ENCODE assay signal across 8 cellular contexts in genomic region chr11:12675951-12676711, GRCh38. TPM values are rescaled to one million over a fixed set of nuclear protein-coding genes. Genes with fewer than 3 reads are reported as not detected.
DNase-seq lines count a peak whose midpoint lies in the region; FAIRE-seq and TF ChIP-seq lines count a peak whose summit lies in the region.

No MANE protein-coding gene starts in this region.

- 5 to 13% methylated on average over 9 to 11 of the region's 11 CpGs for WGBS in transverse colon (ENCODE audit: low coverage in 1 of 2), 2 donors

- H3K27ac Mint-ChIP-seq in activated naive CD4-positive, alpha-beta T cell treated with anti-CD3 and anti-CD28 coated beads, Interleukin-2, amount 10 ng/mL, durations not matched to agents 7 days and 5 days: no peak overlapping the region
- H3K27ac Mint-ChIP-seq in activated T-helper 2 cell treated with anti-CD3 and anti-CD28 coated beads, Interferon-gamma antibody, Interleukin-2, Interleukin-4, amounts not matched to agents 10 μg/mL and 5 μg/mL and 100 μg/mL, durations not matched to agents 14 hours and 24 hours and 36 hours: no peak overlapping the region

- peak overlapping the region; percentile 45 for H3K4me3 Mint-ChIP-seq in activated naive CD4-positive, alpha-beta T cell treated with anti-CD3 and anti-CD28 coated beads, Interleukin-2, amount 10 ng/mL, durations not matched to agents 7 days and 5 days
- peak overlapping the region; percentile 38 for H3K4me3 Mint-ChIP-seq in activated T-helper 2 cell treated with anti-CD3 and anti-CD28 coated beads, Interferon-gamma antibody, Interleukin-2, Interleukin-4, amounts not matched to agents 10 μg/mL and 5 μg/mL and 100 μg/mL, durations not matched to agents 14 hours and 24 hours and 36 hours (ENCODE audit: low read depth)

- no peaks in the 10 kb centered on the region for H3K9me3 Mint-ChIP-seq in activated naive CD4-positive, alpha-beta T cell treated with anti-CD3 and anti-CD28 coated beads, Interleukin-2, amount 10 ng/mL, durations not matched to agents 7 days and 5 days
- H3K9me3 Mint-ChIP-seq in activated T-helper 2 cell treated with anti-CD3 and anti-CD28 coated beads, Interferon-gamma antibody, Interleukin-2, Interleukin-4, amounts not matched to agents 10 μg/mL and 5 μg/mL and 100 μg/mL, durations not matched to agents 14 hours and 24 hours and 36 hours: no peaks in the 10 kb centered on the region

- H3K27ac ChIP-seq in kidney (ENCODE audit: low read depth in 2 of 2, low read length in 2 of 2) (peak overlapping the region; percentile 6 to 47), transverse colon (peak overlapping the region; percentile 96 to 100 (median 98))

- no peak for TF ChIP-seq EP300 in transverse colon (IDR thresholded peaks at IDR 0.05; ENCODE audit: low read depth)

- no peak for TF ChIP-seq POLR2A in transverse colon (IDR thresholded peaks at IDR 0.05)

- peaks cover 78% of the 10 kb centered on the region for H3K27me3 Mint-ChIP-seq in activated naive CD4-positive, alpha-beta T cell treated with anti-CD3 and anti-CD28 coated beads, Interleukin-2, amount 10 ng/mL, durations not matched to agents 7 days and 5 days
- H3K27me3 Mint-ChIP-seq in activated T-helper 2 cell treated with anti-CD3 and anti-CD28 coated beads, Interferon-gamma antibody, Interleukin-2, Interleukin-4, amounts not matched to agents 10 μg/mL and 5 μg/mL and 100 μg/mL, durations not matched to agents 14 hours and 24 hours and 36 hours (ENCODE audit: low read depth): peaks cover 77% of the 10 kb centered on the region

- no peak for FAIRE-seq in kidney (lab: Jason Lieb, UNC)

- H3K27me3 ChIP-seq in transverse colon: no peaks in the 10 kb centered on the region

- H3K36me3 Mint-ChIP-seq in activated naive CD4-positive, alpha-beta T cell treated with anti-CD3 and anti-CD28 coated beads, Interleukin-2, amount 10 ng/mL, durations not matched to agents 7 days and 5 days: peaks cover 3% of the 10 kb centered on the region
- H3K36me3 Mint-ChIP-seq in activated T-helper 2 cell treated with anti-CD3 and anti-CD28 coated beads, Interferon-gamma antibody, Interleukin-2, Interleukin-4, amounts not matched to agents 10 μg/mL and 5 μg/mL and 100 μg/mL, durations not matched to agents 14 hours and 24 hours and 36 hours (ENCODE audit: low read depth): no peaks in the 10 kb centered on the region

- DNase-seq in activated naive CD4-positive, alpha-beta T cell treated with anti-CD3 and anti-CD28 coated beads, Interleukin-2, amount 10 ng/mL, durations not matched to agents 7 days and 5 days: no peak
- no peak for DNase-seq in activated naive CD4-positive, alpha-beta T cell treated with Interleukin-2 at 50 U/mL for 16 hours
- DNase-seq in activated T-helper 2 cell treated with anti-CD3 and anti-CD28 coated beads, Interferon-gamma antibody, Interleukin-2, Interleukin-4, amounts not matched to agents 10 μg/mL and 5 μg/mL and 100 μg/mL, durations not matched to agents 14 hours and 24 hours and 36 hours (ENCODE audit: low spot score): no peak
- DNase-seq in kidney: no peak
- no peak for DNase-seq in transverse colon
- no peak for DNase-seq in SIG-M5 (lab: John Stamatoyannopoulos, UW)
- DNase-seq in T1000 (lab: John Stamatoyannopoulos, UW): no peak
- no peak for DNase-seq in NCI-H2196 treated with DMSO at 0.1 percent for 48 hours (lab: John Stamatoyannopoulos, UW; ENCODE audit: unreplicated experiment)

- H3K4me3 ChIP-seq in kidney (ENCODE audit: low read length in 2 of 2) (peak overlapping the region; percentile 53 to 69), transverse colon (peak overlapping the region; percentile 63 to 97 (median 75))

- H3K36me3 ChIP-seq in kidney (ENCODE audit: control insufficient read depth in 1 of 2, insufficient read depth in 2 of 2, low read length in 2 of 2) (no peaks in the 10 kb centered on the region), transverse colon (no peaks in the 10 kb centered on the region)

- peak overlapping the region; percentile 35 to 83 for H3K9ac ChIP-seq in kidney (ENCODE audit: low read length in 2 of 2)

- H3K4me1 ChIP-seq in kidney (ENCODE audit: control insufficient read depth in 1 of 2, insufficient read depth in 1 of 2, low read depth in 1 of 2, low read length in 2 of 2) (peaks cover 10 to 24% of the 10 kb centered on the region in 2 donors), transverse colon (peaks cover 11 to 55% (median 45%) of the 10 kb centered on the region in 4 donors)

- peaks cover 22% of the 10 kb centered on the region for H3K4me1 Mint-ChIP-seq in activated naive CD4-positive, alpha-beta T cell treated with anti-CD3 and anti-CD28 coated beads, Interleukin-2, amount 10 ng/mL, durations not matched to agents 7 days and 5 days
- peaks cover 9% of the 10 kb centered on the region for H3K4me1 Mint-ChIP-seq in activated T-helper 2 cell treated with anti-CD3 and anti-CD28 coated beads, Interferon-gamma antibody, Interleukin-2, Interleukin-4, amounts not matched to agents 10 μg/mL and 5 μg/mL and 100 μg/mL, durations not matched to agents 14 hours and 24 hours and 36 hours (ENCODE audit: low read depth)

- in situ Hi-C loops in transverse colon (cut with MboI; ENCODE audit: low pct_ligation_motif_present in 1 of 4, low pct_unique_long_range_greater_than_20kb in 1 of 4, low sequenced_read_pairs in 3 of 4): loop anchor here in 3 of 4 donors (10.0 to 25.0 kb wide), 2 partner anchors 209 to 211 kb away; no protein-coding TSS in a partner anchor

- CTCF ChIA-PET in activated naive CD4-positive, alpha-beta T cell treated with anti-CD3 and anti-CD28 coated beads, Interleukin-2, amount 10 ng/mL, durations not matched to agents 7 days and 5 days (lab: Charles Lee): no interaction called here

- TF ChIP-seq CTCF in kidney (IDR thresholded peaks at IDR 0.05; ENCODE audit: borderline replicate concordance, extremely low read depth, insufficient read depth) (no peak), transverse colon (IDR thresholded peaks at IDR 0.05) (no peak)

- intact Hi-C loops in activated T-helper 2 cell treated with anti-CD3 and anti-CD28 coated beads, Interferon-gamma antibody, Interleukin-2, Interleukin-4, amounts not matched to agents 10 μg/mL and 5 μg/mL and 100 μg/mL, durations not matched to agents 14 hours and 24 hours and 36 hours (cut with micrococcal nuclease): loop anchor here (10.0 kb wide), 1 partner anchor 139 kb away; no protein-coding TSS in a partner anchor
- intact Hi-C loops in kidney (cut with DNase I) (no loop called here), transverse colon (cut with DNase I; ENCODE audit: low total_unique reads) (loop anchor here (5.0 to 10.0 kb wide), 3 partner anchors 139 to 279 kb away; no protein-coding TSS in a partner anchor)

- H3K9me3 ChIP-seq in kidney (ENCODE audit: control insufficient read depth in 1 of 2, low read length in 2 of 2): no peaks in the 10 kb centered on the region
- no peaks in the 10 kb centered on the region for H3K9me3 ChIP-seq in transverse colon

RNA-seq across cellular contexts. Expression of gene TEAD1, which starts 1.9 kb away (rescaled TPM):
- 1.0 and 1.3 TPM in 2 replicates for total RNA-seq in activated T-helper 2 cell treated with anti-CD3 and anti-CD28 coated beads, Interferon-gamma antibody, Interleukin-2, Interleukin-4, amounts not matched to agents 10 μg/mL and 5 μg/mL and 100 μg/mL, durations not matched to agents 14 hours and 24 hours and 36 hours
- total RNA-seq in kidney (77.2 TPM), transverse colon (100 to 1,000 TPM in 1 of 4 donors, 10 to 100 TPM in 3; 46.4 to 214 (median 61.2) TPM)
- 7.6 TPM for polyA plus RNA-seq in kidney (ENCODE audit: insufficient read depth, low read depth, low replicate concordance)

Comparison
In these comparisons a context has a peak if more than half of its experiments do, and no peak if none do; other contexts are left out.
1. RNA of gene TEAD1, which starts 1.9 kb away (total RNA-seq): 77.2 TPM in kidney (single experiment) and 46.4 to 214 TPM in transverse colon; 1.0 to 1.3 TPM in activated T-helper 2 cell treated with anti-CD3 and anti-CD28 coated beads, Interferon-gamma antibody, Interleukin-2, Interleukin-4, amounts not matched to agents 10 μg/mL and 5 μg/mL and 100 μg/mL, durations not matched to agents 14 hours and 24 hours and 36 hours; every median in the first group is over 10 times any median in the second.